24 cellular contexts compared by ENCODE assay signal in the genomic region with DNA sequence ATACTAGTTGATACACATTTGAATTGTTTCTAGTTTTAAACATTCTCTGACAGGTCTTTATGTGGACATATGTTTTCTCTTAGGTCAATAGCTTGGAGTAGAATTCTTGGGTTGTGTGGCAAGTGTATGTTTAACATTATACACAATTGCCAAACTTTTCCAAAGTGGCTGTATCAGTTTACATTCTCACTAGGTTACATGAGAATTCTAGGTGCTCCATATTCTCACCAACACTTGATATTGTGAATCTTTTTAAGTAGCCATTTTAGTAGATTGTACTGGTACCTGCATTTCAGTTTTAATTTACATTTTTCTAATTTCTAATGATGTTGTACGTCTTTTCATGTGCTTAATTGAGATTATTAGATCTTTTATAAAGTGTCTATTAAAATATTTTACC. TPM values are rescaled to one million over a fixed set of nuclear protein-coding genes. Genes with fewer than 3 reads are reported as not detected.
DNase-seq lines count a peak whose midpoint lies in the region; ATAC-seq, FAIRE-seq and TF ChIP-seq lines count a peak whose summit lies in the region.
"Had no signal": no experiment of that assay in that cellular context is flagged by ENCODE, and none has a peak within 500 bp of the region (broad histone marks: within the 10 kb centered on the region; RNA-seq: fewer than 3 reads in every experiment).

No MANE protein-coding gene starts in this region.

- ATAC-seq in K562: no peak
- no peak for ATAC-seq in pancreas
- no peak for ATAC-seq in GM18519 (IDR thresholded peaks at IDR 0.05; ENCODE audit: low FRiP score, unreplicated experiment)

- no peak overlapping the region for H3K9ac ChIP-seq in K562 (ENCODE audit: insufficient read depth in 1 of 2, low read depth in 2 of 2, low read length in 2 of 2)
- H3K9ac ChIP-seq: BLaER1 had no signal

- CTCF ChIA-PET in K562 (lab: Yijun Ruan, JAX; ENCODE audit: low intra/inter-chr PET ratio): no interaction called here

- TF ChIP-seq RAD21 in K562 (CRISPR knock-in tag; conservative IDR thresholded peaks at IDR 0.05 in 1 of 2, IDR thresholded peaks at IDR 0.05 in 1 of 2): no peak

- intact Hi-C loops in K562 (cut with micrococcal nuclease): no loop called here
- intact Hi-C loops in pancreas (cut with DNase I): no loop called here
- intact Hi-C loops in transverse colon (cut with DNase I; ENCODE audit: low total_unique reads): no loop called here

- TF ChIP-seq EP300 in K562 (IDR thresholded peaks at IDR 0.05; ENCODE audit: low read length) (no peak), transverse colon (IDR thresholded peaks at IDR 0.05; ENCODE audit: low read depth) (no peak)

- H3K4me3 ChIP-seq in K562 (no peak overlapping the region), pancreas (no peak overlapping the region), transverse colon (no peak overlapping the region)
- H3K4me3 ChIP-seq: BLaER1 had no signal

- no TSS peak for BruUV-seq in K562 (replicated peaks; lab: Mats Ljungman, UMichigan)

- no peaks in the 10 kb centered on the region for H3K9me1 ChIP-seq in K562 (ENCODE audit: control insufficient read depth, insufficient read depth, low read length)

- in situ Hi-C loops in K562 (cut with MboI): no loop called here
- in situ Hi-C loops in transverse colon (cut with MboI; ENCODE audit: low pct_ligation_motif_present in 1 of 4, low pct_unique_long_range_greater_than_20kb in 1 of 4, low sequenced_read_pairs in 3 of 4): no loop called here

- H3K9me3 ChIP-seq in K562 (replicated peaks; ENCODE audit: control insufficient read depth, insufficient read depth, low read depth, low read length) (peaks cover 4% of the 10 kb centered on the region; the same call in 1 of the 2 replicates), pancreas (no peaks in the 10 kb centered on the region), transverse colon (peaks cover 0 to 8% of the 10 kb centered on the region in 2 donors)
- H3K9me3 ChIP-seq: BE2C had no signal

- H3K27ac ChIP-seq in K562 (ENCODE audit: extremely low read depth, low read depth, low read length) (no peak overlapping the region), pancreas (no peak overlapping the region), transverse colon (no peak overlapping the region)
- H3K27ac ChIP-seq: BLaER1 had no signal

- FAIRE-seq in G401.6 (lab: Jason Lieb, UNC) (peak; percentile 74), GM19239 (lab: Jason Lieb, UNC) (peak; percentile 8), K562 (lab: Jason Lieb, UNC) (no peak), pancreas (lab: Jason Lieb, UNC) (peak; percentile 20)

- WGBS in K562 (ENCODE audit: insufficient coverage, low coverage, missing lambda C conversion rate): 0% methylated on average over 1 of the region's 1 CpG
- 40 to 54% methylated on average over 1 of the region's 1 CpG for WGBS in pancreas, 2 donors
- WGBS in transverse colon (ENCODE audit: low coverage in 1 of 2), 2 donors: 89 to 97% methylated on average over 1 of the region's 1 CpG

- H2AFZ ChIP-seq in K562 (ENCODE audit: low read depth, low read length): no peak overlapping the region

- TF ChIP-seq POLR2A in K562 (conservative IDR thresholded peaks at IDR 0.05): no peak
- no peak for TF ChIP-seq POLR2A in transverse colon (IDR thresholded peaks at IDR 0.05)

- H3K4me1 ChIP-seq in K562 (replicated peaks in 1 of 2; ENCODE audit: control insufficient read depth in 2 of 2, insufficient read depth in 2 of 2, low read length in 2 of 2): peaks cover 4 to 10% of the 10 kb centered on the region in 2 experiments; a peak in 2 of 5 replicates
- H3K4me1 ChIP-seq in pancreas: no peaks in the 10 kb centered on the region
- H3K4me1 ChIP-seq in transverse colon: peaks cover 0 to 25% (median 11%) of the 10 kb centered on the region in 4 donors
- H3K4me1 ChIP-seq: BE2C, BLaER1 had no signal

- no peak for DNase-seq in GM19239 (ENCODE audit: insufficient read length, low spot score)
- DNase-seq in K562 (ENCODE audit: extremely low read depth in 1 of 4, low spot score in 3 of 4): no peak
- DNase-seq in pancreas: no peak
- no peak for DNase-seq in activated CD8-positive, alpha-beta memory T cell treated with anti-CD3 and anti-CD28 coated beads for 24 hours
- DNase-seq in transverse colon: no peak
- no peak for DNase-seq in NCI-H510A treated with DMSO at 0.1 percent for 48 hours (lab: John Stamatoyannopoulos, UW)
- DNase-seq: 8988T; ACHN; BE2C; C1 segment of cervical spinal cord; CD4-positive, alpha-beta memory T cell; CD4-positive, CD25-positive, alpha-beta regulatory T cell; CD8-positive, alpha-beta memory T cell; COR-L47; DMS 273 treated with DMSO at 0.1 percent for 48 hours; DMS153; DMS53; DMS79; DND-41; EL; GF-D8 had no signal

- H3K27me3 ChIP-seq in K562 (ENCODE audit: control insufficient read depth in 2 of 2, insufficient read depth in 2 of 2, low read length in 2 of 2) (no peaks in the 10 kb centered on the region), pancreas (no peaks in the 10 kb centered on the region), transverse colon (no peaks in the 10 kb centered on the region)
- H3K27me3 ChIP-seq: BE2C, BLaER1 had no signal

- H3K36me3 ChIP-seq in K562 (ENCODE audit: control insufficient read depth, insufficient read depth, low read length): no peaks in the 10 kb centered on the region
- no peaks in the 10 kb centered on the region for H3K36me3 ChIP-seq in pancreas
- H3K36me3 ChIP-seq in transverse colon: no peaks in the 10 kb centered on the region
- H3K36me3 ChIP-seq: BE2C had no signal

- H3K4me2 ChIP-seq in K562 (ENCODE audit: insufficient read depth, low read length): no peak overlapping the region
- H3K4me2 ChIP-seq: BLaER1 had no signal

- no peaks in the 10 kb centered on the region for H4K20me1 ChIP-seq in K562 (replicated peaks; ENCODE audit: control insufficient read depth, insufficient read depth, low read length)
- H4K20me1 ChIP-seq: BLaER1 had no signal

- TF ChIP-seq CTCF in K562 (IDR thresholded peaks at IDR 0.05 in 2 of 3, conservative IDR thresholded peaks at IDR 0.05 in 1 of 3; ENCODE audit: insufficient read depth in 2 of 3, low read depth in 1 of 3, low read length in 3 of 3) (no peak), pancreas (IDR thresholded peaks at IDR 0.05) (no peak), transverse colon (IDR thresholded peaks at IDR 0.05) (no peak)

- H3K79me2 ChIP-seq in K562 (ENCODE audit: control insufficient read depth, insufficient read depth, low read length): peaks cover 39% of the 10 kb centered on the region

- POLR2A ChIA-PET in K562 (lab: Yijun Ruan, JAX): no interaction called here

TF ChIP-seq in K562, 482 proteins besides CTCF, POLR2A, EP300 and RAD21 (continues in another document):
- TF ChIP-seq GTF2F1 (IDR thresholded peaks at IDR 0.05; ENCODE audit: low read depth, low read length): no peak
- TF ChIP-seq, protein P1, sequence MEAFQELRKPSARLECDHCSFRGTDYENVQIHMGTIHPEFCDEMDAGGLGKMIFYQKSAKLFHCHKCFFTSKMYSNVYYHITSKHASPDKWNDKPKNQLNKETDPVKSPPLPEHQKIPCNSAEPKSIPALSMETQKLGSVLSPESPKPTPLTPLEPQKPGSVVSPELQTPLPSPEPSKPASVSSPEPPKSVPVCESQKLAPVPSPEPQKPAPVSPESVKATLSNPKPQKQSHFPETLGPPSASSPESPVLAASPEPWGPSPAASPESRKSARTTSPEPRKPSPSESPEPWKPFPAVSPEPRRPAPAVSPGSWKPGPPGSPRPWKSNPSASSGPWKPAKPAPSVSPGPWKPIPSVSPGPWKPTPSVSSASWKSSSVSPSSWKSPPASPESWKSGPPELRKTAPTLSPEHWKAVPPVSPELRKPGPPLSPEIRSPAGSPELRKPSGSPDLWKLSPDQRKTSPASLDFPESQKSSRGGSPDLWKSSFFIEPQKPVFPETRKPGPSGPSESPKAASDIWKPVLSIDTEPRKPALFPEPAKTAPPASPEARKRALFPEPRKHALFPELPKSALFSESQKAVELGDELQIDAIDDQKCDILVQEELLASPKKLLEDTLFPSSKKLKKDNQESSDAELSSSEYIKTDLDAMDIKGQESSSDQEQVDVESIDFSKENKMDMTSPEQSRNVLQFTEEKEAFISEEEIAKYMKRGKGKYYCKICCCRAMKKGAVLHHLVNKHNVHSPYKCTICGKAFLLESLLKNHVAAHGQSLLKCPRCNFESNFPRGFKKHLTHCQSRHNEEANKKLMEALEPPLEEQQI (IDR thresholded peaks at IDR 0.05): peak; percentile 65; the same call in 1 of the 2 replicates
- TF ChIP-seq MYC (IDR thresholded peaks at IDR 0.05; ENCODE audit: low read depth, low read length): no peak
- no peak for TF ChIP-seq MYC (CRISPR knock-in tag; IDR thresholded peaks at IDR 0.05; ENCODE audit: borderline replicate concordance, low read depth)
- TF ChIP-seq RBM25 (IDR thresholded peaks at IDR 0.05; ENCODE audit: low read depth, low read length, severe bottlenecking): peak; percentile 94
- TF ChIP-seq RCOR1 (IDR thresholded peaks at IDR 0.05; ENCODE audit: borderline replicate concordance in 1 of 2, low read depth in 2 of 2, low read length in 2 of 2): no peak
- peak; percentile 85 for TF ChIP-seq ZNF184 (CRISPR knock-in tag; IDR thresholded peaks at IDR 0.05)
- no peak for TF ChIP-seq ZNF583 (CRISPR knock-in tag; IDR thresholded peaks at IDR 0.05)
- TF ChIP-seq ARNT (IDR thresholded peaks at IDR 0.05): no peak
- no peak for TF ChIP-seq ZBTB17 (CRISPR knock-in tag; IDR thresholded peaks at IDR 0.05)

RNA-seq across cellular contexts. Expression of a gene that starts 28.6 kb away (rescaled TPM):
- total RNA-seq in K562 (2011; cell fraction: chromatin; rRNA removed; ENCODE audit: low replicate concordance): 24.0 and 53.4 TPM in 2 replicates
- 11.8 and 13.6 TPM in 2 replicates for total RNA-seq in K562 (2011; cell fraction: nucleolus; rRNA removed)
- total RNA-seq in K562 (2011; cell fraction: nucleoplasm; rRNA removed): 19.7 and 26.5 TPM in 2 replicates
- total RNA-seq in K562 (2014; rRNA removed) (21.4 and 26.3 TPM in 2 replicates), K562 (2014; rRNA removed; fragmentation: Illumina TruSeq; extraction: Trizol) (29.5 and 38.1 TPM in 2 replicates), K562 (2015; rRNA removed; fragmentation: Illumina TruSeq; extraction: Trizol) (23.8 and 27.4 TPM in 2 replicates), K562 (2021) (23.9 and 24.3 TPM in 2 replicates), pancreas (10 to 100 TPM; 18.0 to 27.0 (median 20.4) TPM), transverse colon (10 to 100 TPM in 3 of 4 donors, 1 to 10 TPM in 1; 8.4 to 37.8 (median 35.5) TPM)
- polyA plus RNA-seq in K562 (2011; rRNA removed) (27.3 and 31.1 TPM in 2 replicates), K562 (2014; fragmentation: Illumina TruSeq; extraction: Trizol) (24.0 and 30.1 TPM in 2 replicates), K562 (2014; fragmentation: Nextera tagmentation; extraction: Ambion mirVana) (10 to 100 TPM; 10.1 to 11.3 TPM), K562 (2014; rRNA removed) (20.9 and 23.7 TPM in 2 replicates), pancreas (10 to 100 TPM; 15.0 to 18.7 TPM)
- polyA plus RNA-seq in K562 (2011; cell fraction: cytosol; rRNA removed): 7.4 and 11.7 TPM in 2 replicates
- polyA plus RNA-seq in K562 (2011; cell fraction: nucleus; rRNA removed): 10.4 and 13.7 TPM in 2 replicates
- polyA plus RNA-seq in K562 (2012): 22.1 and 24.8 TPM in 2 replicates
- 51.1 and 51.5 TPM in 2 replicates for polyA minus RNA-seq in K562 (2011; rRNA and poly(A)+ RNA removed)
- 21.2 and 22.4 TPM in 2 replicates for polyA minus RNA-seq in K562 (2011; cell fraction: cytosol; rRNA and poly(A)+ RNA removed)
- polyA minus RNA-seq in K562 (2011; cell fraction: nucleus; rRNA and poly(A)+ RNA removed): 35.7 and 63.1 TPM in 2 replicates
